ENCODE assay signal across 13 cellular contexts in genomic region chr10:123808873-123809272, GRCh38.
A peak's percentile ranks its signal among the peaks of the same experiment; 100 is the strongest.
DNase-seq lines count a peak whose midpoint lies in the region; FAIRE-seq and TF ChIP-seq lines count a peak whose summit lies in the region.
"Had no signal": no experiment of that assay in that cellular context is flagged by ENCODE, and none has a peak within 500 bp of the region (broad histone marks: within the 10 kb centered on the region; RNA-seq: fewer than 3 reads in every experiment).

No MANE protein-coding gene starts in this region.

- no peaks in the 10 kb centered on the region for H3K27me3 ChIP-seq in right atrium auricular region
- peaks cover 39% of the 10 kb centered on the region for H3K27me3 ChIP-seq in left ventricle myocardium inferior (ENCODE audit: low read depth)
- no peaks in the 10 kb centered on the region for H3K27me3 ChIP-seq in adipocyte (replicated peaks; ENCODE audit: control insufficient read depth, insufficient read depth, low read length)
- H3K27me3 ChIP-seq in thyroid gland, result no peaks in the 10 kb centered on the region

- H3K27me3 Mint-ChIP-seq in chondrocyte (ENCODE audit: low read depth), result peaks cover 8% of the 10 kb centered on the region

- DNase-seq in right atrium auricular region (ENCODE audit: low spot score), result peak; percentile 26
- no peak for DNase-seq in left ventricle myocardium inferior
- peak; percentile 91 for DNase-seq in adipocyte (ENCODE audit: low read depth)
- peak; percentile 89 for DNase-seq in foreskin melanocyte
- peak; percentile 44 for DNase-seq in urothelium cell line (ENCODE audit: low spot score)
- no peak for DNase-seq in chondrocyte (ENCODE audit: low spot score)
- no peak for DNase-seq in NCI-H2081 (lab: John Stamatoyannopoulos, UW)
- no peak for DNase-seq in thyroid gland
- DNase-seq: heart right ventricle, MV-4-11, NCI-H524 treated with DMSO at 0.1 percent for 48 hours had no signal

- no peak overlapping the region for H3K9ac ChIP-seq in adipocyte (ENCODE audit: low read length)

- H3K9me3 ChIP-seq in right atrium auricular region (no peaks in the 10 kb centered on the region), left ventricle myocardium inferior (replicated peaks) (peaks cover 10% of the 10 kb centered on the region), adipocyte (ENCODE audit: control insufficient read depth, low read length) (no peaks in the 10 kb centered on the region), thyroid gland (no peaks in the 10 kb centered on the region)

- TF ChIP-seq CTCF in right atrium auricular region (IDR thresholded peaks at IDR 0.05) (no peak), left ventricle myocardium inferior (IDR thresholded peaks at IDR 0.05; ENCODE audit: borderline replicate concordance) (no peak), chondrocyte (IDR thresholded peaks at IDR 0.05) (no peak), thyroid gland (IDR thresholded peaks at IDR 0.05) (no peak)

- intact Hi-C loops in left ventricle myocardium inferior (cut with micrococcal nuclease) (no loop called here), thyroid gland (cut with DNase I) (no loop called here)

- no peaks in the 10 kb centered on the region for H3K4me1 Mint-ChIP-seq in chondrocyte (ENCODE audit: low read depth)

- WGBS in thyroid gland, 2 donors, result 47 to 74% methylated on average over 5 of the region's 5 CpGs

- H3K9me3 Mint-ChIP-seq in chondrocyte (ENCODE audit: low read depth), result no peaks in the 10 kb centered on the region

- H3K36me3 ChIP-seq in right atrium auricular region (no peaks in the 10 kb centered on the region), left ventricle myocardium inferior (no peaks in the 10 kb centered on the region), adipocyte (ENCODE audit: control insufficient read depth, insufficient read depth, low read length, severe bottlenecking) (no peaks in the 10 kb centered on the region), thyroid gland (no peaks in the 10 kb centered on the region)
- H3K36me3 ChIP-seq: heart right ventricle had no signal

- H3K36me3 Mint-ChIP-seq in chondrocyte (ENCODE audit: low read depth), result no peaks in the 10 kb centered on the region
- H3K36me3 Mint-ChIP-seq: brain had no signal

- TF ChIP-seq POLR2A in thyroid gland (IDR thresholded peaks at IDR 0.05), result no peak

- H3K4me3 ChIP-seq in right atrium auricular region (no peak overlapping the region), left ventricle myocardium inferior (no peak overlapping the region), adipocyte (ENCODE audit: low read length) (no peak overlapping the region), thyroid gland (replicated peaks in 1 of 3) (no peak overlapping the region)
- H3K4me3 ChIP-seq: heart right ventricle had no signal

- FAIRE-seq in urothelium cell line (lab: Jason Lieb, UNC), result no peak

- H3K4me1 ChIP-seq in right atrium auricular region (no peaks in the 10 kb centered on the region), left ventricle myocardium inferior (no peaks in the 10 kb centered on the region), adipocyte (ENCODE audit: control insufficient read depth, insufficient read depth, low read length) (peaks cover 10% of the 10 kb centered on the region), thyroid gland (no peaks in the 10 kb centered on the region)

- no peak overlapping the region for H3K27ac Mint-ChIP-seq in chondrocyte (ENCODE audit: unreplicated experiment)

- no peak overlapping the region for H3K4me3 Mint-ChIP-seq in chondrocyte (ENCODE audit: unreplicated experiment)
- H3K4me3 Mint-ChIP-seq: brain had no signal

- H3K27ac ChIP-seq in right atrium auricular region, result no peak overlapping the region
- H3K27ac ChIP-seq in left ventricle myocardium inferior (replicated peaks), result no peak overlapping the region
- H3K27ac ChIP-seq in thyroid gland, result no peak overlapping the region
- H3K27ac ChIP-seq: C4-2B had no signal

Comparison
In these comparisons a context has a peak if more than half of its experiments do, and no peak if none do; other contexts are left out.
1. DNase-seq: peak in right atrium auricular region (single experiment), adipocyte (single experiment), foreskin melanocyte (single experiment) and urothelium cell line (single experiment); none in left ventricle myocardium inferior (single experiment), chondrocyte (single experiment), NCI-H2081 (0 of 2) and thyroid gland (0 of 2).